In genomic region chr5:139633295-139634027, GRCh38 we compare ENCODE assay signal across 1 cellular context.
A peak's percentile ranks its signal among the peaks of the same experiment; 100 is the strongest.
TF ChIP-seq lines count a peak whose summit lies in the region.

No MANE protein-coding gene starts in this region.

TF ChIP-seq in HepG2, 621 proteins besides CTCF, POLR2A, EP300 and RAD21 (continued from another document and continues in another):
- no peak for TF ChIP-seq ZNF318 (CRISPR knock-in tag; IDR thresholded peaks at IDR 0.05)
- peak; percentile 77; the same call in 1 of the 2 replicates for TF ChIP-seq PAF1 (CRISPR knock-in tag; IDR thresholded peaks at IDR 0.05)
- TF ChIP-seq HIVEP1 (CRISPR knock-in tag; IDR thresholded peaks at IDR 0.05), result no peak
- TF ChIP-seq NR0B2 (CRISPR knock-in tag; IDR thresholded peaks at IDR 0.05), result no peak
- TF ChIP-seq ZFP1 (CRISPR knock-in tag; IDR thresholded peaks at IDR 0.05), result no peak
- no peak for TF ChIP-seq PHF21A (CRISPR knock-in tag; IDR thresholded peaks at IDR 0.05)
- TF ChIP-seq ZNF383 (CRISPR knock-in tag; IDR thresholded peaks at IDR 0.05; ENCODE audit: borderline replicate concordance), result no peak
- no peak for TF ChIP-seq SETDB1 (CRISPR knock-in tag; IDR thresholded peaks at IDR 0.05; ENCODE audit: borderline replicate concordance)
- no peak for TF ChIP-seq ZBTB4 (CRISPR knock-in tag; IDR thresholded peaks at IDR 0.05; ENCODE audit: borderline replicate concordance)
- no peak for TF ChIP-seq FOXJ3 (CRISPR knock-in tag; IDR thresholded peaks at IDR 0.05; ENCODE audit: borderline replicate concordance)
- no peak for TF ChIP-seq CEBPG (CRISPR knock-in tag; IDR thresholded peaks at IDR 0.05)
- peak; percentile 96 for TF ChIP-seq SMC3 (IDR thresholded peaks at IDR 0.05; ENCODE audit: low read length)
- no peak for TF ChIP-seq ZNF280B (CRISPR knock-in tag; IDR thresholded peaks at IDR 0.05; ENCODE audit: borderline replicate concordance)
- peak; percentile 31; the same call in 1 of the 2 replicates for TF ChIP-seq RXRB (CRISPR knock-in tag; IDR thresholded peaks at IDR 0.05; ENCODE audit: borderline replicate concordance)
- no peak for TF ChIP-seq PRDM10 (CRISPR knock-in tag; IDR thresholded peaks at IDR 0.05; ENCODE audit: low read depth)
- no peak for TF ChIP-seq ZNF496 (CRISPR knock-in tag; IDR thresholded peaks at IDR 0.05; ENCODE audit: insufficient replicate concordance)
- peak; percentile 54; the same call in 1 of the 2 replicates for TF ChIP-seq ZKSCAN8 (CRISPR knock-in tag; IDR thresholded peaks at IDR 0.05; ENCODE audit: borderline replicate concordance)
- TF ChIP-seq ZNF557 (CRISPR knock-in tag; IDR thresholded peaks at IDR 0.05), result 0 out of 2 replicates have a peak, but pooled peaks have one; percentile 31
- no peak for TF ChIP-seq ZNF441 (CRISPR knock-in tag; IDR thresholded peaks at IDR 0.05; ENCODE audit: borderline replicate concordance)
- TF ChIP-seq NFKBIZ (CRISPR knock-in tag; IDR thresholded peaks at IDR 0.05), result no peak
- no peak for TF ChIP-seq NR2F6 (IDR thresholded peaks at IDR 0.05)
- peak; percentile 19; the same call in 1 of the 2 replicates for TF ChIP-seq NR2F6 (CRISPR knock-in tag; IDR thresholded peaks at IDR 0.05)
- TF ChIP-seq ZBTB39 (CRISPR knock-in tag; IDR thresholded peaks at IDR 0.05), result no peak
- TF ChIP-seq TRAFD1 (CRISPR knock-in tag; IDR thresholded peaks at IDR 0.05; ENCODE audit: borderline replicate concordance), result no peak
- peak; percentile 91 for TF ChIP-seq KDM2A (CRISPR knock-in tag; IDR thresholded peaks at IDR 0.05; ENCODE audit: borderline replicate concordance, low read depth)
- TF ChIP-seq KLF13 (CRISPR knock-in tag; IDR thresholded peaks at IDR 0.05), result no peak
- TF ChIP-seq ZNF317 (CRISPR knock-in tag; IDR thresholded peaks at IDR 0.05), result no peak
- no peak for TF ChIP-seq ZNF101 (CRISPR knock-in tag; IDR thresholded peaks at IDR 0.05; ENCODE audit: borderline replicate concordance, low read depth)
- no peak for TF ChIP-seq KDM6A (CRISPR knock-in tag; IDR thresholded peaks at IDR 0.05; ENCODE audit: low read depth)
- TF ChIP-seq ZFP37 (CRISPR knock-in tag; IDR thresholded peaks at IDR 0.05; ENCODE audit: borderline replicate concordance), result no peak
- no peak for TF ChIP-seq GMEB1 (CRISPR knock-in tag; IDR thresholded peaks at IDR 0.05; ENCODE audit: borderline replicate concordance)
